In genomic region chr3:151217208-151217607, GRCh38 we compare ENCODE assay signal across 1 cellular context.
TF ChIP-seq lines count a peak whose summit lies in the region.

No MANE protein-coding gene starts in this region.

TF ChIP-seq in IMR-90, 13 proteins besides CTCF, POLR2A, EP300 and RAD21:
- TF ChIP-seq MXI1 (IDR thresholded peaks at IDR 0.05; ENCODE audit: borderline replicate concordance, low read depth, low read length) (no peak), ELK1 (IDR thresholded peaks at IDR 0.05; ENCODE audit: borderline replicate concordance, low read depth, low read length) (no peak), USF2 (IDR thresholded peaks at IDR 0.05; ENCODE audit: low read depth, low read length) (no peak), RFX5 (IDR thresholded peaks at IDR 0.05; ENCODE audit: low read depth, low read length) (no peak), RCOR1 (IDR thresholded peaks at IDR 0.05; ENCODE audit: insufficient replicate concordance, low read length) (no peak), BHLHE40 (IDR thresholded peaks at IDR 0.05; ENCODE audit: low read depth, low read length) (no peak), MAZ (IDR thresholded peaks at IDR 0.05; ENCODE audit: borderline replicate concordance, low read depth, low read length) (no peak), CHD1 (IDR thresholded peaks at IDR 0.05; ENCODE audit: low read depth, low read length) (no peak), SMC3 (IDR thresholded peaks at IDR 0.05; ENCODE audit: low read depth, low read length) (no peak), NFE2L2 (IDR thresholded peaks at IDR 0.05; ENCODE audit: low read depth, low read length) (no peak), MAFK (IDR thresholded peaks at IDR 0.05; ENCODE audit: low read depth, low read length) (no peak), CEBPB (IDR thresholded peaks at IDR 0.05; ENCODE audit: low read depth, low read length) (no peak), FOS (IDR thresholded peaks at IDR 0.05; ENCODE audit: low read depth, low read length) (no peak)
